37 cellular contexts compared by ENCODE assay signal in the genomic region with DNA sequence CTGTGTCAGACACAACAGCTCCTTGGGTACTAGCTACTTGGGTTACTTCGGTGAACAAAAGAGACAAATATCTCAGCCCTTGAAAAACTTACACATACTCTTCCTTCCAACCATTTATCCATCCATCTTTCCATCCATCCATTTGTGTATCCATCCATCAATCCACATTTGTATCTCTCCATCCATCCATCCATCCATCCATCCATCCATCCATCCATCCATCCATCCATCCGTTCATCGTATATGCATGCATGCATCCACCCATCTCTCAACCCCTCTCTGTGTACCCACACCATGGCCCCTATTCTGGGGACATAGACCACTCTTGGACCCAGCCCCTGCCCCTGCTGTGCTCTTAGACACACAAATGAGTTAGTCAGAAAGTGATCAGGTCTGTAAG. TPM values are rescaled to one million over a fixed set of nuclear protein-coding genes. Genes with fewer than 3 reads are reported as not detected.
"Had no signal": no experiment of that assay in that cellular context is flagged by ENCODE, and none has a peak within 500 bp of the region (broad histone marks: within the 10 kb centered on the region; RNA-seq: fewer than 3 reads in every experiment).

No MANE protein-coding gene starts in this region.

- DNase-seq: Karpas-422, Kasumi-1, MG63, MM.1S, NCI-H1048, NCI-H1092, NCI-H1092 treated with DMSO at 0.1 percent for 48 hours, NCI-H1105, NCI-H1105 treated with DMSO at 0.1 percent for 48 hours, NCI-H1417, NCI-H1417 treated with DMSO at 0.1 percent for 48 hours, NCI-H1436, NCI-H1436 treated with DMSO at 0.1 percent for 48 hours, NCI-H146, NCI-H1694, NCI-H1694 treated with DMSO at 0.1 percent for 48 hours, NCI-H187, NCI-H187 treated with DMSO at 0.1 percent for 48 hours, NCI-H1930, NCI-H2029, NCI-H2029 treated with DMSO at 0.1 percent for 48 hours, NCI-H2081, NCI-H2081 treated with DMSO at 0.1 percent for 48 hours, NCI-H2107, NCI-H2171, NCI-H2171 treated with DMSO at 0.1 percent for 48 hours, NCI-H2227 treated with DMSO at 0.1 percent for 48 hours, NCI-H226, NCI-H345, NCI-H446, NCI-H446 treated with DMSO at 0.1 percent for 48 hours, NCI-H510A, NCI-H510A treated with DMSO at 0.1 percent for 48 hours had no signal

- H3K9me3 ChIP-seq: MG63 had no signal

- H3K36me3 ChIP-seq: MG63 had no signal

- H3K4me3 ChIP-seq: MG63 had no signal

- H3K27me3 ChIP-seq: MG63 had no signal

RNA-seq across cellular contexts. Expression of a gene that starts 40.2 kb away (rescaled TPM):
- total RNA-seq: LHCN-M2 had no signal

RNA-seq across cellular contexts. Expression of a gene that starts 55.3 kb away (rescaled TPM):
- total RNA-seq: LHCN-M2, M059J, MCF 10A, NCI-H460 had no signal
